In genomic region chr17:21146362-21147021, GRCh38 we compare ENCODE assay signal across 16 cellular contexts.
"Had no signal": no experiment of that assay in that cellular context is flagged by ENCODE, and none has a peak within 500 bp of the region (broad histone marks: within the 10 kb centered on the region; RNA-seq: fewer than 3 reads in every experiment).

No MANE protein-coding gene starts in this region.

- H3K36me3 ChIP-seq: adrenal gland, WERI-Rb-1 had no signal

- H3K9me3 Mint-ChIP-seq: stimulated activated memory B cell treated with anti-CD40 and anti-IgM and Interleukin-4, amounts not matched to agents 10 μg/mL and 1 μg/mL and 100 μg/mL, for 72 hours had no signal

- H3K27ac Mint-ChIP-seq: activated CD4-positive, alpha-beta T cell treated with anti-CD3 and anti-CD28 coated beads for 36 hours; activated T-helper 1 cell treated with anti-CD3 and anti-CD28 coated beads, Interleukin-12 subunit alpha, Interleukin-12 subunit beta, Interleukin-2, Interleukin-4 antibody, amounts not matched to agents 30 ng/mL and 10 ng/mL and 1 ng/mL, durations not matched to agents 14 hours and 24 hours and 36 hours; mesothelial cell of epicardium; progenitor cell of endocrine pancreas; stimulated activated memory B cell treated with anti-CD40 and anti-IgM and Interleukin-4, amounts not matched to agents 10 μg/mL and 1 μg/mL and 100 μg/mL, for 72 hours had no signal

- H3K27me3 Mint-ChIP-seq: activated CD4-positive, alpha-beta T cell treated with anti-CD3 and anti-CD28 coated beads for 36 hours; progenitor cell of endocrine pancreas; stimulated activated memory B cell treated with anti-CD40 and anti-IgM and Interleukin-4, amounts not matched to agents 10 μg/mL and 1 μg/mL and 100 μg/mL, for 72 hours had no signal

- H3K9me3 ChIP-seq: adrenal gland had no signal

- H3K27ac ChIP-seq: adrenal gland, coronary artery, WERI-Rb-1 had no signal

- H3K4me3 Mint-ChIP-seq: activated CD4-positive, alpha-beta T cell treated with anti-CD3 and anti-CD28 coated beads for 36 hours; activated T-helper 1 cell treated with anti-CD3 and anti-CD28 coated beads, Interleukin-12 subunit alpha, Interleukin-12 subunit beta, Interleukin-2, Interleukin-4 antibody, amounts not matched to agents 30 ng/mL and 10 ng/mL and 1 ng/mL, durations not matched to agents 14 hours and 24 hours and 36 hours; mesothelial cell of epicardium; stimulated activated memory B cell treated with anti-CD40 and anti-IgM and Interleukin-4, amounts not matched to agents 10 μg/mL and 1 μg/mL and 100 μg/mL, for 72 hours had no signal

- H3K27me3 ChIP-seq: adrenal gland had no signal

- H3K4me1 ChIP-seq: adrenal gland had no signal

- DNase-seq: activated CD4-positive, alpha-beta T cell treated with anti-CD3 and anti-CD28 coated beads for 36 hours; activated naive CD4-positive, alpha-beta T cell treated with Interleukin-2 at 50 U/mL for 16 hours; adrenal gland; central memory CD4-positive, alpha-beta T cell; effector CD8-positive, alpha-beta T cell; kidney; right cardiac atrium; stimulated activated CD4-positive, alpha-beta T cell treated with anti-CD3 and anti-CD28 coated beads, Interleukin-1b, Interleukin-23, amount 100 ng/mL, for 48 hours; substantia nigra; trophoblast cell; WERI-Rb-1 had no signal

- H3K4me1 Mint-ChIP-seq: activated CD4-positive, alpha-beta T cell treated with anti-CD3 and anti-CD28 coated beads for 36 hours; mesothelial cell of epicardium had no signal

- H3K4me3 ChIP-seq: adrenal gland, coronary artery had no signal

- ATAC-seq: activated CD4-positive, alpha-beta T cell treated with anti-CD3 and anti-CD28 coated beads for 36 hours; right cardiac atrium; stimulated activated memory B cell treated with anti-CD40 and anti-IgM and Interleukin-4, amounts not matched to agents 10 μg/mL and 1 μg/mL and 100 μg/mL, for 72 hours had no signal
